ENCODE assay signal across 1 cellular context in the genomic region with DNA sequence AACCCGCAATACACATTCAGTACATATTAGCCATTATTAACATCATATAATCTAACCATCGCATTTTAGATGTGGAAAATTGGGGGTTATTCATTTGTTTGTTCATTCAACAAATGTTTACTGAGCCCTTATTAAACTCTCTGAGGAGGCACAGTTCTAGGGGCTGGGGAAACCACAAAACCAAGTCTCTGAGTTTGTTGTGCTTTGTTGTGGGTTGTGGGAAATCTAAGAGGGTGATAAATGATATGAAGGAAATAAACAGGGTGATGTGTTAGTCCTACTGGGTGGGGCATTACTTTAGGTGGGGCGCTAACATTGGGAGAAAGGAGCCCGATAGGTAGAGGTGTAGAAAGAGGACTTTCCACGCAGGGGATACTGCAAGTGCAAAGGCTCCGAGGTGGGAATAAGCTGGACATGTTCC.
TF ChIP-seq lines count a peak whose summit lies in the region.

No MANE protein-coding gene starts in this region.

TF ChIP-seq in A549, 52 proteins besides CTCF, POLR2A, EP300 and RAD21 (continued from another document):
- TF ChIP-seq, protein P1, sequence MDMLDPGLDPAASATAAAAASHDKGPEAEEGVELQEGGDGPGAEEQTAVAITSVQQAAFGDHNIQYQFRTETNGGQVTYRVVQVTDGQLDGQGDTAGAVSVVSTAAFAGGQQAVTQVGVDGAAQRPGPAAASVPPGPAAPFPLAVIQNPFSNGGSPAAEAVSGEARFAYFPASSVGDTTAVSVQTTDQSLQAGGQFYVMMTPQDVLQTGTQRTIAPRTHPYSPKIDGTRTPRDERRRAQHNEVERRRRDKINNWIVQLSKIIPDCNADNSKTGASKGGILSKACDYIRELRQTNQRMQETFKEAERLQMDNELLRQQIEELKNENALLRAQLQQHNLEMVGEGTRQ (IDR thresholded peaks at IDR 0.05), result no peak
- TF ChIP-seq FOSL2 (IDR thresholded peaks at IDR 0.05) (no peak), FOSL2 (CRISPR knock-in tag; IDR thresholded peaks at IDR 0.05) (no peak)
